Comparison of ENCODE assay signal across 12 cellular contexts in genomic region chr9:137221477-137222111, GRCh38. TPM values are rescaled to one million over a fixed set of nuclear protein-coding genes. Genes with fewer than 3 reads are reported as not detected.
DNase-seq lines count a peak whose midpoint lies in the region; ATAC-seq and TF ChIP-seq lines count a peak whose summit lies in the region.
"Had no signal": no experiment of that assay in that cellular context is flagged by ENCODE, and none has a peak within 500 bp of the region (broad histone marks: within the 10 kb centered on the region; RNA-seq: fewer than 3 reads in every experiment).

No MANE protein-coding gene starts in this region.

- no peaks in the 10 kb centered on the region for H3K36me3 ChIP-seq in right atrium auricular region
- no peaks in the 10 kb centered on the region for H3K36me3 ChIP-seq in urinary bladder (ENCODE audit: insufficient read depth)

- peak overlapping the region; percentile 53 to 60 for H3K27ac ChIP-seq in right atrium auricular region
- H3K27ac ChIP-seq in urinary bladder (ENCODE audit: low read depth): no peak overlapping the region

- CTCF ChIA-PET in activated CD8-positive, alpha-beta T cell treated with anti-CD3 and anti-CD28 coated beads, Interleukin-2, amount 10 ng/mL, durations not matched to agents 7 days and 5 days (lab: Charles Lee): no interaction called here
- CTCF ChIA-PET in T-cell (lab: Charles Lee): interaction anchor here in 1 of 2 donors (1.0 kb wide), 1 partner anchor 193 kb away, joined by 3 read pairs; no protein-coding TSS in a partner anchor

- no peaks in the 10 kb centered on the region for H3K9me3 ChIP-seq in right atrium auricular region

- DNase-seq in right atrium auricular region (ENCODE audit: low spot score) (no peak), left cardiac atrium (no peak), left lobe of liver (ENCODE audit: low spot score) (peak; percentile 85), SW480 (ENCODE audit: low spot score) (no peak), T-cell (no peak)
- DNase-seq in activated CD8-positive, alpha-beta T cell treated with anti-CD3 and anti-CD28 coated beads, Interleukin-2, amount 10 ng/mL, durations not matched to agents 7 days and 5 days: no peak
- DNase-seq: GF-D8 had no signal

- no peaks in the 10 kb centered on the region for H3K27me3 ChIP-seq in right atrium auricular region

- no peak for ATAC-seq in left cardiac atrium
- ATAC-seq in activated CD8-positive, alpha-beta T cell treated with anti-CD3 and anti-CD28 coated beads, Interleukin-2, amount 10 ng/mL, durations not matched to agents 7 days and 5 days: no peak
- peak; percentile 55 for ATAC-seq in left lobe of liver
- no peak for ATAC-seq in T-cell (replicated peaks in 1 of 4)
- ATAC-seq in GM21737 (IDR thresholded peaks at IDR 0.05; ENCODE audit: unreplicated experiment): no peak

- H3K4me1 Mint-ChIP-seq in activated CD8-positive, alpha-beta T cell treated with anti-CD3 and anti-CD28 coated beads, Interleukin-2, amount 10 ng/mL, durations not matched to agents 7 days and 5 days (ENCODE audit: low read depth): peaks cover 16% of the 10 kb centered on the region
- peaks cover 0 to 5% (median 4%) of the 10 kb centered on the region in 3 donors for H3K4me1 Mint-ChIP-seq in T-cell
- H3K4me1 Mint-ChIP-seq: brain had no signal

- POLR2A ChIA-PET in activated CD8-positive, alpha-beta T cell treated with anti-CD3 and anti-CD28 coated beads, Interleukin-2, amount 10 ng/mL, durations not matched to agents 7 days and 5 days (lab: Charles Lee): interaction anchor here (1.4 to 3.7 kb wide), 4 partner anchors 15 to 33 kb away, joined by 4 to 28 read pairs (median 9); partner anchors contain the start of genes ANAPC2, NDOR1, SSNA1 and TMEM203
- POLR2A ChIA-PET in T-cell (lab: Charles Lee): interaction anchor here in 1 of 2 donors (1.0 kb wide), 1 partner anchor 15 kb away, joined by 3 read pairs; no protein-coding TSS in a partner anchor

- intact Hi-C loops in left cardiac atrium (cut with DNase I): no loop called here

- no peaks in the 10 kb centered on the region for H3K27me3 Mint-ChIP-seq in activated CD8-positive, alpha-beta T cell treated with anti-CD3 and anti-CD28 coated beads, Interleukin-2, amount 10 ng/mL, durations not matched to agents 7 days and 5 days (ENCODE audit: low read depth)
- H3K27me3 Mint-ChIP-seq in T-cell: no peaks in the 10 kb centered on the region
- H3K27me3 Mint-ChIP-seq: brain had no signal

- no peak overlapping the region for H3K27ac Mint-ChIP-seq in activated CD8-positive, alpha-beta T cell treated with anti-CD3 and anti-CD28 coated beads, Interleukin-2, amount 10 ng/mL, durations not matched to agents 7 days and 5 days
- H3K27ac Mint-ChIP-seq in T-cell: no peak overlapping the region
- H3K27ac Mint-ChIP-seq: memory B cell had no signal

- no peak for TF ChIP-seq CTCF in right atrium auricular region (IDR thresholded peaks at IDR 0.05)

- H3K4me3 Mint-ChIP-seq in activated CD8-positive, alpha-beta T cell treated with anti-CD3 and anti-CD28 coated beads, Interleukin-2, amount 10 ng/mL, durations not matched to agents 7 days and 5 days: peak overlapping the region; percentile 36
- no peak overlapping the region for H3K4me3 Mint-ChIP-seq in T-cell

- no peaks in the 10 kb centered on the region for H3K9me3 Mint-ChIP-seq in activated CD8-positive, alpha-beta T cell treated with anti-CD3 and anti-CD28 coated beads, Interleukin-2, amount 10 ng/mL, durations not matched to agents 7 days and 5 days (ENCODE audit: insufficient read depth)
- H3K9me3 Mint-ChIP-seq in T-cell: no peaks in the 10 kb centered on the region
- H3K9me3 Mint-ChIP-seq: brain, memory B cell had no signal

- H3K4me1 ChIP-seq in right atrium auricular region (peaks cover 0 to 50% of the 10 kb centered on the region in 2 donors), urinary bladder (ENCODE audit: insufficient read depth) (peaks cover 2% of the 10 kb centered on the region)

- H3K4me3 ChIP-seq in right atrium auricular region (peak overlapping the region; percentile 45 to 54), urinary bladder (ENCODE audit: low read depth, low read length) (peak overlapping the region; percentile 49)

- WGBS in urinary bladder: 5% methylated on average over 61 of the region's 61 CpGs

- no peaks in the 10 kb centered on the region for H3K36me3 Mint-ChIP-seq in activated CD8-positive, alpha-beta T cell treated with anti-CD3 and anti-CD28 coated beads, Interleukin-2, amount 10 ng/mL, durations not matched to agents 7 days and 5 days (ENCODE audit: low read depth)
- H3K36me3 Mint-ChIP-seq in T-cell: no peaks in the 10 kb centered on the region
- H3K36me3 Mint-ChIP-seq: brain, memory B cell had no signal

RNA-seq across cellular contexts. Expression of gene RNF208, which starts 0.4 kb away (rescaled TPM):
- 1 to 10 TPM; 5.9 to 7.9 TPM for total RNA-seq in right atrium auricular region
- total RNA-seq in left cardiac atrium: 10 to 100 TPM; 15.6 to 18.1 TPM
- total RNA-seq in activated CD8-positive, alpha-beta T cell treated with anti-CD3 and anti-CD28 coated beads, Interleukin-2, amount 10 ng/mL, durations not matched to agents 7 days and 5 days: 1 to 10 TPM; 3.6 to 4.5 TPM
- total RNA-seq in left lobe of liver: 7.3 TPM
- not detected for total RNA-seq in urinary bladder
- polyA plus RNA-seq in urinary bladder: 8.1 TPM
- 1 to 10 TPM in 3 of 5 donors, under 1 TPM in 2; 0.56 to 1.6 (median 1.5) TPM for total RNA-seq in T-cell

RNA-seq across cellular contexts. Expression of gene CYSRT1, which starts 3.4 kb away (rescaled TPM):
- total RNA-seq in right atrium auricular region: under 1 TPM; 0.35 to 0.85 TPM
- under 1 TPM in 1 of 2 donors, not detected in 1; 0.62 TPM for total RNA-seq in left cardiac atrium
- under 1 TPM; 0.42 to 0.50 TPM for total RNA-seq in activated CD8-positive, alpha-beta T cell treated with anti-CD3 and anti-CD28 coated beads, Interleukin-2, amount 10 ng/mL, durations not matched to agents 7 days and 5 days
- total RNA-seq in left lobe of liver: 0.81 TPM
- total RNA-seq in urinary bladder: 0.42 TPM
- polyA plus RNA-seq in urinary bladder: 0.71 TPM
- under 1 TPM in 4 of 5 donors, not detected in 1; 0.32 to 0.58 (median 0.45) TPM for total RNA-seq in T-cell

RNA-seq across cellular contexts. Expression of gene RNF224, which starts 5.7 kb away (rescaled TPM):
- total RNA-seq in right atrium auricular region: not detected
- total RNA-seq in left cardiac atrium: not detected
- not detected for total RNA-seq in activated CD8-positive, alpha-beta T cell treated with anti-CD3 and anti-CD28 coated beads, Interleukin-2, amount 10 ng/mL, durations not matched to agents 7 days and 5 days
- not detected for total RNA-seq in left lobe of liver
- total RNA-seq in urinary bladder: not detected
- polyA plus RNA-seq in urinary bladder: 0.09 TPM
- total RNA-seq in T-cell: not detected
- total RNA-seq: M059J had no signal

RNA-seq across cellular contexts. Expression of gene SLC34A3, which starts 9.1 kb away (rescaled TPM):
- total RNA-seq in right atrium auricular region (not detected), left cardiac atrium (not detected), left lobe of liver (not detected), urinary bladder (not detected), T-cell (not detected)
- total RNA-seq in activated CD8-positive, alpha-beta T cell treated with anti-CD3 and anti-CD28 coated beads, Interleukin-2, amount 10 ng/mL, durations not matched to agents 7 days and 5 days: not detected
- polyA plus RNA-seq in urinary bladder: 0.05 TPM

RNA-seq across cellular contexts. Expression of gene NDOR1, which starts 16.1 kb away (rescaled TPM):
- total RNA-seq in right atrium auricular region (1 to 10 TPM; 6.6 TPM), left cardiac atrium (1 to 10 TPM; 5.9 to 6.5 TPM), left lobe of liver (10.1 TPM), urinary bladder (3.2 TPM), T-cell (10 to 100 TPM; 27.6 to 46.7 (median 45.4) TPM)
- 10 to 100 TPM; 44.7 to 45.5 TPM for total RNA-seq in activated CD8-positive, alpha-beta T cell treated with anti-CD3 and anti-CD28 coated beads, Interleukin-2, amount 10 ng/mL, durations not matched to agents 7 days and 5 days
- polyA plus RNA-seq in urinary bladder: 10.4 TPM
